Comparison of ENCODE assay signal across 1 cellular context in the genomic region with DNA sequence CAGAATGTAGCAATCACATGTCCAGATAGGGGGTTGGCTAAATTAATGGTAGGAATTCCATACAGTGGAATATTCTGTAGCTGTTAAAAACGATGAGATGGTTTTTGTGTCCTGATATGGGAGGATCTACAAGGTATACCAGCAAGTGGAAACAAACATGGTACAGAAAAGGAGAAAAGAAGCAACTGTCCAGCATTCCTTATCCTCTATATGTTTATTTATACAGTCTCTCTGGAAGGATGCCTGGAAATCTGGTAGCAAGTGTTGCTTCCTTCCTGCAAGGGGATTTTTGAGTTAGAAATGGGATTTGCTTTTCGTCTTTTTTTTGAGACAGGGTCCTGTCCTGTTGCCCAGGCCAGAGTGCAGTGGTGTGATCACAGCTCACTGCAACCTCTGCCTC.
TF ChIP-seq lines count a peak whose summit lies in the region.

No MANE protein-coding gene starts in this region.

TF ChIP-seq in IMR-90, 13 proteins besides CTCF, POLR2A, EP300 and RAD21 (continued from another document):
- TF ChIP-seq, protein P1, sequence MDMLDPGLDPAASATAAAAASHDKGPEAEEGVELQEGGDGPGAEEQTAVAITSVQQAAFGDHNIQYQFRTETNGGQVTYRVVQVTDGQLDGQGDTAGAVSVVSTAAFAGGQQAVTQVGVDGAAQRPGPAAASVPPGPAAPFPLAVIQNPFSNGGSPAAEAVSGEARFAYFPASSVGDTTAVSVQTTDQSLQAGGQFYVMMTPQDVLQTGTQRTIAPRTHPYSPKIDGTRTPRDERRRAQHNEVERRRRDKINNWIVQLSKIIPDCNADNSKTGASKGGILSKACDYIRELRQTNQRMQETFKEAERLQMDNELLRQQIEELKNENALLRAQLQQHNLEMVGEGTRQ (IDR thresholded peaks at IDR 0.05; ENCODE audit: low read depth, low read length) = no peak
- TF ChIP-seq CEBPB (IDR thresholded peaks at IDR 0.05; ENCODE audit: low read depth, low read length) (no peak), NFE2L2 (IDR thresholded peaks at IDR 0.05; ENCODE audit: low read depth, low read length) (no peak), MXI1 (IDR thresholded peaks at IDR 0.05; ENCODE audit: borderline replicate concordance, low read depth, low read length) (no peak), SMC3 (IDR thresholded peaks at IDR 0.05; ENCODE audit: low read depth, low read length) (no peak), CHD1 (IDR thresholded peaks at IDR 0.05; ENCODE audit: low read depth, low read length) (no peak), MAZ (IDR thresholded peaks at IDR 0.05; ENCODE audit: borderline replicate concordance, low read depth, low read length) (no peak)
TF ChIP-seq in IMR-90: peak in this region for 0.
